In the genomic region with DNA sequence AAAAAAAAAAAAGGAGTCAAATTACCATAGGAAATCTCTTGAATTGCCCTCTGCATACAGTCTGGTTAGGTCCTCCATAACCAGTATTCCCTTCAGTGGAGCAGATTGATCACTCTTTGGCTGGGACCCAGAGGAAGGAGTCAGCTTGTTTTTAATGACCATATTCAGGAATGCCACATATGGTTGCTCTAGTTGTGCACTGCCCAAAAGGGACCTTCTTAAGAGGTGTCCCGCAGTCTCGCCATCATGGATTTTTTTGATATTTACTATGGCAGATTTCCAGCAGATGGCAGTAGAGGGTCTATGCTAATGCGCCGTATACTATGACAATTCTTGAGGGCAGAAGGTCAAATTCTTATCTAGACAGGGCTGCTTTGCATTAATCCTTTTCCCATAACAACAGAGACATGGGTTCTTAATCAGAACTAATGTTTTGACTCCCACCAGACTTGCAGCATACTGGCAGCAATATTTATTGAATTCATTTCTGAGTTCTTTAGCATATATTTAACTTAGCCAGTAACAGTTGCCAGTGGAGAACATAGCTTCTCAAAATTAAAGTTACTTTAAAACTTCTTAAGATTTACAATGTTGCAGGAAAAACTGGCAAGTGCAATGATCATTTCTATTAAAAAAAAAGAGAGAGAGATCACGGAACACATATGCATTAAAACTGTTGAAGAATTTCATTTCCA, we compare ENCODE assay signal across 1 cellular context.
TF ChIP-seq lines count a peak whose summit lies in the region.

No MANE protein-coding gene starts in this region.

TF ChIP-seq in K562, 482 proteins besides CTCF, POLR2A, EP300 and RAD21 (continued from another document and continues in another):
- TF ChIP-seq, protein P1, sequence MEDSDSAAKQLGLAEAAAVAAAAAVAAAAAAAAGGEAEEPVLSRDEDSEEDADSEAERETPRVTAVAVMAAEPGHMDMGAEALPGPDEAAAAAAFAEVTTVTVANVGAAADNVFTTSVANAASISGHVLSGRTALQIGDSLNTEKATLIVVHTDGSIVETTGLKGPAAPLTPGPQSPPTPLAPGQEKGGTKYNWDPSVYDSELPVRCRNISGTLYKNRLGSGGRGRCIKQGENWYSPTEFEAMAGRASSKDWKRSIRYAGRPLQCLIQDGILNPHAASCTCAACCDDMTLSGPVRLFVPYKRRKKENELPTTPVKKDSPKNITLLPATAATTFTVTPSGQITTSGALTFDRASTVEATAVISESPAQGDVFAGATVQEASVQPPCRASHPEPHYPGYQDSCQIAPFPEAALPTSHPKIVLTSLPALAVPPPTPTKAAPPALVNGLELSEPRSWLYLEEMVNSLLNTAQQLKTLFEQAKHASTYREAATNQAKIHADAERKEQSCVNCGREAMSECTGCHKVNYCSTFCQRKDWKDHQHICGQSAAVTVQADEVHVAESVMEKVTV (CRISPR knock-in tag; IDR thresholded peaks at IDR 0.05), result peak; percentile 60; the same call in 1 of the 2 replicates
- no peak for TF ChIP-seq ZNF589 (CRISPR knock-in tag; IDR thresholded peaks at IDR 0.05; ENCODE audit: low read depth)
- TF ChIP-seq PHF8 (IDR thresholded peaks at IDR 0.05; ENCODE audit: borderline replicate concordance, low read length), result no peak
- TF ChIP-seq ZNF384 (IDR thresholded peaks at IDR 0.05; ENCODE audit: low read depth, low read length), result peak; percentile 73
- no peak for TF ChIP-seq MAFK (IDR thresholded peaks at IDR 0.05; ENCODE audit: low read length)
- no peak for TF ChIP-seq GTF3C2 (IDR thresholded peaks at IDR 0.05; ENCODE audit: borderline replicate concordance, extremely low read depth, insufficient read length)
- TF ChIP-seq ESRRA (IDR thresholded peaks at IDR 0.05; ENCODE audit: borderline replicate concordance, low read depth), result peak; percentile 63; the same call in 1 of the 2 replicates
- no peak for TF ChIP-seq ZFPM2 (CRISPR knock-in tag; IDR thresholded peaks at IDR 0.05)
- no peak for TF ChIP-seq PTRF (tag; IDR thresholded peaks at IDR 0.05)
- TF ChIP-seq SMC3 (conservative IDR thresholded peaks at IDR 0.05; ENCODE audit: insufficient read depth, low read depth, low read length), result peak; percentile 68
- TF ChIP-seq NR2C2 (CRISPR knock-in tag; IDR thresholded peaks at IDR 0.05), result no peak
- TF ChIP-seq NR2C2 (tag; IDR thresholded peaks at IDR 0.05), result peak; percentile 79
- TF ChIP-seq SOX6 (IDR thresholded peaks at IDR 0.05), result 0 out of 2 replicates have a peak, but pooled peaks have one; percentile 23
- no peak for TF ChIP-seq FOXM1 (IDR thresholded peaks at IDR 0.05; ENCODE audit: low read depth)
- TF ChIP-seq FOXM1 (CRISPR knock-in tag; IDR thresholded peaks at IDR 0.05; ENCODE audit: low read depth), result no peak
- TF ChIP-seq CC2D1A (IDR thresholded peaks at IDR 0.05), result 0 out of 2 replicates have a peak, but pooled peaks have one; percentile 36
- no peak for TF ChIP-seq SLC30A9 (CRISPR knock-in tag; IDR thresholded peaks at IDR 0.05)
- peak in 1 of 2 experiments; percentile 29; a peak in 1 of 4 replicates for TF ChIP-seq KDM1A (IDR thresholded peaks at IDR 0.05)
- TF ChIP-seq KLF16 (IDR thresholded peaks at IDR 0.05), result peak; percentile 43; the same call in 1 of the 2 replicates
- TF ChIP-seq, protein P2, sequence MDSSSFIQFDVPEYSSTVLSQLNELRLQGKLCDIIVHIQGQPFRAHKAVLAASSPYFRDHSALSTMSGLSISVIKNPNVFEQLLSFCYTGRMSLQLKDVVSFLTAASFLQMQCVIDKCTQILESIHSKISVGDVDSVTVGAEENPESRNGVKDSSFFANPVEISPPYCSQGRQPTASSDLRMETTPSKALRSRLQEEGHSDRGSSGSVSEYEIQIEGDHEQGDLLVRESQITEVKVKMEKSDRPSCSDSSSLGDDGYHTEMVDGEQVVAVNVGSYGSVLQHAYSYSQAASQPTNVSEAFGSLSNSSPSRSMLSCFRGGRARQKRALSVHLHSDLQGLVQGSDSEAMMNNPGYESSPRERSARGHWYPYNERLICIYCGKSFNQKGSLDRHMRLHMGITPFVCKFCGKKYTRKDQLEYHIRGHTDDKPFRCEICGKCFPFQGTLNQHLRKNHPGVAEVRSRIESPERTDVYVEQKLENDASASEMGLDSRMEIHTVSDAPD (CRISPR knock-in tag; IDR thresholded peaks at IDR 0.05), result no peak
- no peak for TF ChIP-seq ATF1 (CRISPR knock-in tag; IDR thresholded peaks at IDR 0.05)
- TF ChIP-seq ATF1 (tag; IDR thresholded peaks at IDR 0.05), result 0 out of 2 replicates have a peak, but pooled peaks have one; percentile 37
- TF ChIP-seq FOXP1 (CRISPR knock-in tag; IDR thresholded peaks at IDR 0.05), result no peak
- no peak for TF ChIP-seq ZSCAN29 (IDR thresholded peaks at IDR 0.05)
- peak; percentile 48 for TF ChIP-seq DACH1 (IDR thresholded peaks at IDR 0.05; ENCODE audit: partially characterized antibody)
- TF ChIP-seq GTF2A2 (tag; IDR thresholded peaks at IDR 0.05), result no peak
- no peak for TF ChIP-seq ZKSCAN1 (IDR thresholded peaks at IDR 0.05; ENCODE audit: low read depth, low read length)
- TF ChIP-seq ZNF239 (CRISPR knock-in tag; IDR thresholded peaks at IDR 0.05), result no peak
- TF ChIP-seq, protein P3, sequence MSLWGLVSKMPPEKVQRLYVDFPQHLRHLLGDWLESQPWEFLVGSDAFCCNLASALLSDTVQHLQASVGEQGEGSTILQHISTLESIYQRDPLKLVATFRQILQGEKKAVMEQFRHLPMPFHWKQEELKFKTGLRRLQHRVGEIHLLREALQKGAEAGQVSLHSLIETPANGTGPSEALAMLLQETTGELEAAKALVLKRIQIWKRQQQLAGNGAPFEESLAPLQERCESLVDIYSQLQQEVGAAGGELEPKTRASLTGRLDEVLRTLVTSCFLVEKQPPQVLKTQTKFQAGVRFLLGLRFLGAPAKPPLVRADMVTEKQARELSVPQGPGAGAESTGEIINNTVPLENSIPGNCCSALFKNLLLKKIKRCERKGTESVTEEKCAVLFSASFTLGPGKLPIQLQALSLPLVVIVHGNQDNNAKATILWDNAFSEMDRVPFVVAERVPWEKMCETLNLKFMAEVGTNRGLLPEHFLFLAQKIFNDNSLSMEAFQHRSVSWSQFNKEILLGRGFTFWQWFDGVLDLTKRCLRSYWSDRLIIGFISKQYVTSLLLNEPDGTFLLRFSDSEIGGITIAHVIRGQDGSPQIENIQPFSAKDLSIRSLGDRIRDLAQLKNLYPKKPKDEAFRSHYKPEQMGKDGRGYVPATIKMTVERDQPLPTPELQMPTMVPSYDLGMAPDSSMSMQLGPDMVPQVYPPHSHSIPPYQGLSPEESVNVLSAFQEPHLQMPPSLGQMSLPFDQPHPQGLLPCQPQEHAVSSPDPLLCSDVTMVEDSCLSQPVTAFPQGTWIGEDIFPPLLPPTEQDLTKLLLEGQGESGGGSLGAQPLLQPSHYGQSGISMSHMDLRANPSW (CRISPR knock-in tag; IDR thresholded peaks at IDR 0.05), result no peak
- no peak for TF ChIP-seq TEAD4 (IDR thresholded peaks at IDR 0.05; ENCODE audit: low read length)
- TF ChIP-seq TEAD4 (CRISPR knock-in tag; IDR thresholded peaks at IDR 0.05; ENCODE audit: borderline replicate concordance), result no peak
- TF ChIP-seq, protein P4, sequence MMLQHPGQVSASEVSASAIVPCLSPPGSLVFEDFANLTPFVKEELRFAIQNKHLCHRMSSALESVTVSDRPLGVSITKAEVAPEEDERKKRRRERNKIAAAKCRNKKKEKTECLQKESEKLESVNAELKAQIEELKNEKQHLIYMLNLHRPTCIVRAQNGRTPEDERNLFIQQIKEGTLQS (IDR thresholded peaks at IDR 0.05), result no peak
- TF ChIP-seq, protein P4 (CRISPR knock-in tag; conservative IDR thresholded peaks at IDR 0.05), result no peak
- TF ChIP-seq, protein P5, sequence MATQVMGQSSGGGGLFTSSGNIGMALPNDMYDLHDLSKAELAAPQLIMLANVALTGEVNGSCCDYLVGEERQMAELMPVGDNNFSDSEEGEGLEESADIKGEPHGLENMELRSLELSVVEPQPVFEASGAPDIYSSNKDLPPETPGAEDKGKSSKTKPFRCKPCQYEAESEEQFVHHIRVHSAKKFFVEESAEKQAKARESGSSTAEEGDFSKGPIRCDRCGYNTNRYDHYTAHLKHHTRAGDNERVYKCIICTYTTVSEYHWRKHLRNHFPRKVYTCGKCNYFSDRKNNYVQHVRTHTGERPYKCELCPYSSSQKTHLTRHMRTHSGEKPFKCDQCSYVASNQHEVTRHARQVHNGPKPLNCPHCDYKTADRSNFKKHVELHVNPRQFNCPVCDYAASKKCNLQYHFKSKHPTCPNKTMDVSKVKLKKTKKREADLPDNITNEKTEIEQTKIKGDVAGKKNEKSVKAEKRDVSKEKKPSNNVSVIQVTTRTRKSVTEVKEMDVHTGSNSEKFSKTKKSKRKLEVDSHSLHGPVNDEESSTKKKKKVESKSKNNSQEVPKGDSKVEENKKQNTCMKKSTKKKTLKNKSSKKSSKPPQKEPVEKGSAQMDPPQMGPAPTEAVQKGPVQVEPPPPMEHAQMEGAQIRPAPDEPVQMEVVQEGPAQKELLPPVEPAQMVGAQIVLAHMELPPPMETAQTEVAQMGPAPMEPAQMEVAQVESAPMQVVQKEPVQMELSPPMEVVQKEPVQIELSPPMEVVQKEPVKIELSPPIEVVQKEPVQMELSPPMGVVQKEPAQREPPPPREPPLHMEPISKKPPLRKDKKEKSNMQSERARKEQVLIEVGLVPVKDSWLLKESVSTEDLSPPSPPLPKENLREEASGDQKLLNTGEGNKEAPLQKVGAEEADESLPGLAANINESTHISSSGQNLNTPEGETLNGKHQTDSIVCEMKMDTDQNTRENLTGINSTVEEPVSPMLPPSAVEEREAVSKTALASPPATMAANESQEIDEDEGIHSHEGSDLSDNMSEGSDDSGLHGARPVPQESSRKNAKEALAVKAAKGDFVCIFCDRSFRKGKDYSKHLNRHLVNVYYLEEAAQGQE (CRISPR knock-in tag; IDR thresholded peaks at IDR 0.05; ENCODE audit: low read depth), result no peak
- TF ChIP-seq ZNF780A (CRISPR knock-in tag; IDR thresholded peaks at IDR 0.05), result no peak
- no peak for TF ChIP-seq HOXB6 (CRISPR knock-in tag; IDR thresholded peaks at IDR 0.05; ENCODE audit: borderline replicate concordance)
- TF ChIP-seq TSHZ1 (CRISPR knock-in tag; IDR thresholded peaks at IDR 0.05), result no peak
- TF ChIP-seq TEAD2 (tag; IDR thresholded peaks at IDR 0.05), result no peak
- TF ChIP-seq, protein P6, sequence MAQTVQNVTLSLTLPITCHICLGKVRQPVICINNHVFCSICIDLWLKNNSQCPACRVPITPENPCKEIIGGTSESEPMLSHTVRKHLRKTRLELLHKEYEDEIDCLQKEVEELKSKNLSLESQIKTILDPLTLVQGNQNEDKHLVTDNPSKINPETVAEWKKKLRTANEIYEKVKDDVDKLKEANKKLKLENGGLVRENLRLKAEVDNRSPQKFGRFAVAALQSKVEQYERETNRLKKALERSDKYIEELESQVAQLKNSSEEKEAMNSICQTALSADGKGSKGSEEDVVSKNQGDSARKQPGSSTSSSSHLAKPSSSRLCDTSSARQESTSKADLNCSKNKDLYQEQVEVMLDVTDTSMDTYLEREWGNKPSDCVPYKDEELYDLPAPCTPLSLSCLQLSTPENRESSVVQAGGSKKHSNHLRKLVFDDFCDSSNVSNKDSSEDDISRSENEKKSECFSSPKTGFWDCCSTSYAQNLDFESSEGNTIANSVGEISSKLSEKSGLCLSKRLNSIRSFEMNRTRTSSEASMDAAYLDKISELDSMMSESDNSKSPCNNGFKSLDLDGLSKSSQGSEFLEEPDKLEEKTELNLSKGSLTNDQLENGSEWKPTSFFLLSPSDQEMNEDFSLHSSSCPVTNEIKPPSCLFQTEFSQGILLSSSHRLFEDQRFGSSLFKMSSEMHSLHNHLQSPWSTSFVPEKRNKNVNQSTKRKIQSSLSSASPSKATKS (CRISPR knock-in tag; IDR thresholded peaks at IDR 0.05), result no peak
- TF ChIP-seq ZNF699 (CRISPR knock-in tag; IDR thresholded peaks at IDR 0.05; ENCODE audit: insufficient replicate concordance), result no peak
- TF ChIP-seq XRCC3 (IDR thresholded peaks at IDR 0.05), result no peak
- TF ChIP-seq ZNF253 (CRISPR knock-in tag; conservative IDR thresholded peaks at IDR 0.05), result no peak
- TF ChIP-seq LEF1 (IDR thresholded peaks at IDR 0.05), result no peak
- peak; percentile 46; the same call in 1 of the 2 replicates for TF ChIP-seq MYC (IDR thresholded peaks at IDR 0.05; ENCODE audit: low read depth, low read length)
- TF ChIP-seq MYC (CRISPR knock-in tag; IDR thresholded peaks at IDR 0.05; ENCODE audit: borderline replicate concordance, low read depth), result no peak
